Comparison of ENCODE assay signal across 8 cellular contexts in the genomic region with DNA sequence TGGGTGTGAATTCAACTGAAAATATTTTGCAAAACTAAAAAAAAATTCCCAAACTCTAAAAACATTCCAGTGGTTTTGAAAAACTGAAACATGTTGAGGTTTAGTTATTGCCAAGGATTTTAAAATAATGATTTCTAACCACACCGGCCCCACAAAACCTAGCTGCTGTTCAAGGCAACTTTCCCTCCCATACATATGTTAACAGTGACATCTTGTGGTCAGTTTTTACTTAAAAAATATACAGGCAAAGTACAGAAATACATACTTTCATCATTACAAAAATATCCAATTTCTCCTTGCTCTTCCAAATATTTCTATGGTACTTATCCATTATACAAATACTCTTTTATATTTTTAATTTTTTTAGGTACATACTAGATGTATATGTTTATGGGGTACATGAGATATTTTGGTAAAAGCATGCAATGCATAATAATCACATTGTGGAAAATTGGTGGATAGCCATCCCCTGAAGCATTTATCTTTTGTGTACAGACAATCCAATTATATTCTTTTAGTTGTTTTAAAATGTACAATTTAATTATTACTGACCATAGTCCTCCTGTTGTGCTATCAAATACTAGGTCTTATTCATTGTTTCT. TPM values are rescaled to one million over a fixed set of nuclear protein-coding genes. Genes with fewer than 3 reads are reported as not detected.
DNase-seq lines count a peak whose midpoint lies in the region; ATAC-seq, FAIRE-seq and TF ChIP-seq lines count a peak whose summit lies in the region.

No MANE protein-coding gene starts in this region.

- H3K27me3 ChIP-seq in Loucy (ENCODE audit: insufficient read depth, low read length, poor library complexity, severe bottlenecking) (no peaks in the 10 kb centered on the region), foreskin keratinocyte (no peaks in the 10 kb centered on the region), small intestine (ENCODE audit: control insufficient read depth in 2 of 2, insufficient read depth in 2 of 2, low read length in 2 of 2) (no peaks in the 10 kb centered on the region)

- in situ Hi-C loops in Caki2 (cut with HindIII; ENCODE audit: low pct_unique_long_range_greater_than_20kb, low sequenced_read_pairs): no loop called here

- no peaks in the 10 kb centered on the region for H4K20me1 ChIP-seq in Loucy (ENCODE audit: insufficient read depth, low read length, poor library complexity, severe bottlenecking)

- no peaks in the 10 kb centered on the region for H3K9me2 ChIP-seq in Loucy (replicated peaks; ENCODE audit: low read depth, low read length)

- no peaks in the 10 kb centered on the region for H3K4me1 ChIP-seq in Loucy (ENCODE audit: insufficient read depth, low read length, poor library complexity, severe bottlenecking)
- H3K4me1 ChIP-seq in foreskin keratinocyte: no peaks in the 10 kb centered on the region
- H3K4me1 ChIP-seq in small intestine (ENCODE audit: control insufficient read depth in 2 of 2, insufficient read depth in 1 of 2, low read depth in 1 of 2, low read length in 1 of 2): no peaks in the 10 kb centered on the region

- no peak overlapping the region for H3K4me2 ChIP-seq in Loucy (ENCODE audit: low read depth, low read length, poor library complexity, severe bottlenecking)

- WGBS in small intestine, 3 donors: 5 to 16% (median 13%) methylated on average over 1 of the region's 1 CpG

- ATAC-seq in foreskin keratinocyte: peak; percentile 39
- ATAC-seq in GM19023 (IDR thresholded peaks at IDR 0.05; ENCODE audit: unreplicated experiment): no peak

- DNase-seq in Caki2 (ENCODE audit: low read depth) (peak; percentile 5), GM20000 (ENCODE audit: low spot score) (peak; percentile 22), SK-N-DZ (ENCODE audit: low spot score) (peak; percentile 70), foreskin keratinocyte (peak; percentile 4 to 19), small intestine (peak; percentile 13), NCI-H187 treated with DMSO at 0.1 percent for 48 hours (lab: John Stamatoyannopoulos, UW) (no peak)

- H3K79me2 ChIP-seq in Loucy (ENCODE audit: insufficient read depth, low read length): no peaks in the 10 kb centered on the region

- H3K9ac ChIP-seq in Loucy (ENCODE audit: low read depth, low read length, poor library complexity, severe bottlenecking): no peak overlapping the region

- H3K4me3 ChIP-seq in Loucy (ENCODE audit: low read length, poor library complexity, severe bottlenecking): no peak overlapping the region
- H3K4me3 ChIP-seq in small intestine (ENCODE audit: low read depth in 1 of 2, low read length in 2 of 2): no peak overlapping the region

- H3K27ac ChIP-seq in foreskin keratinocyte: no peak overlapping the region
- H3K27ac ChIP-seq in small intestine (ENCODE audit: low read depth in 1 of 2, low read length in 1 of 2): no peak overlapping the region

- H2AFZ ChIP-seq in Loucy (ENCODE audit: low read length): no peak overlapping the region

- no peaks in the 10 kb centered on the region for H3F3A ChIP-seq in Loucy (ENCODE audit: low read depth)

- H3K36me3 ChIP-seq in Loucy (ENCODE audit: insufficient read depth, low read length) (no peaks in the 10 kb centered on the region), small intestine (ENCODE audit: control insufficient read depth in 2 of 2, insufficient read depth in 2 of 2, low read length in 2 of 2) (no peaks in the 10 kb centered on the region)

- no peaks in the 10 kb centered on the region for H3K9me3 ChIP-seq in Loucy (ENCODE audit: insufficient read depth, low read depth, low read length)
- H3K9me3 ChIP-seq in small intestine (ENCODE audit: control insufficient read depth, low read depth): no peaks in the 10 kb centered on the region

- peak; percentile 39 for FAIRE-seq in small intestine (lab: Jason Lieb, UNC)

- TF ChIP-seq CTCF in GM20000 (IDR thresholded peaks at IDR 0.05; ENCODE audit: extremely low read depth, missing control alignments) (no peak), Loucy (conservative IDR thresholded peaks at IDR 0.05; ENCODE audit: low read length) (peak; percentile 68), foreskin keratinocyte (conservative IDR thresholded peaks at IDR 0.05) (peak; percentile 74)

RNA-seq across cellular contexts. Expression of gene MRPS30, which starts 34.4 kb away (rescaled TPM):
- 28.9 and 34.9 TPM in 2 replicates for total RNA-seq in Caki2 (2014; rRNA removed; shearing (Covaris generic); ENCODE audit: low replicate concordance)
- 85.2 and 85.5 TPM in 2 replicates for polyA plus RNA-seq in SK-N-DZ (2014; cell fraction: cytosol; rRNA removed)
- 63.3 and 70.9 TPM in 2 replicates for polyA plus RNA-seq in SK-N-DZ (2014; cell fraction: nucleus; rRNA removed)
- total RNA-seq in foreskin keratinocyte: 46.0 and 48.6 TPM in 2 replicates
- polyA plus RNA-seq in foreskin keratinocyte (28.4 and 34.3 TPM in 2 replicates), small intestine (10 to 100 TPM; 19.5 to 34.3 (median 21.9) TPM)
